ENCODE assay signal across 16 cellular contexts in genomic region chr18:77851798-77852197, GRCh38.
DNase-seq lines count a peak whose midpoint lies in the region; ATAC-seq and TF ChIP-seq lines count a peak whose summit lies in the region.
"Had no signal": no experiment of that assay in that cellular context is flagged by ENCODE, and none has a peak within 500 bp of the region (broad histone marks: within the 10 kb centered on the region; RNA-seq: fewer than 3 reads in every experiment).

No MANE protein-coding gene starts in this region.

- ATAC-seq in natural killer cell treated with Interleukin-12 subunit alpha and Interleukin-12 subunit beta and Interleukin-15 and Interleukin-18, amount 100 ng/mL, for 72 hours, result no peak
- ATAC-seq: T-cell had no signal

- H3K27me3 ChIP-seq in WERI-Rb-1 (ENCODE audit: insufficient read depth, low read depth, severe bottlenecking), result no peaks in the 10 kb centered on the region
- H3K27me3 ChIP-seq: BLaER1 treated with 17β-estradiol and CSF1 and Interleukin-3, amounts not matched to agents 10 nM and 100 nM had no signal

- H3K4me3 ChIP-seq in WERI-Rb-1 (ENCODE audit: low read depth, low read length), result no peak overlapping the region
- H3K4me3 ChIP-seq: BLaER1 treated with 17β-estradiol and CSF1 and Interleukin-3, amounts not matched to agents 10 nM and 100 nM; SK-N-MC had no signal

- H3K27ac ChIP-seq in WERI-Rb-1, result no peak overlapping the region
- H3K27ac ChIP-seq: BLaER1 treated with 17β-estradiol and CSF1 and Interleukin-3, amounts not matched to agents 10 nM and 100 nM; SK-N-MC had no signal

- H3K9me3 Mint-ChIP-seq in natural killer cell treated with Interleukin-12 subunit alpha and Interleukin-12 subunit beta and Interleukin-15 and Interleukin-18, amount 100 ng/mL, for 72 hours, result no peaks in the 10 kb centered on the region

- no peaks in the 10 kb centered on the region for H3K4me1 Mint-ChIP-seq in natural killer cell treated with Interleukin-12 subunit alpha and Interleukin-12 subunit beta and Interleukin-15 and Interleukin-18, amount 100 ng/mL, for 72 hours (ENCODE audit: low read depth in 2 of 2)
- H3K4me1 Mint-ChIP-seq: T-cell had no signal

- no peaks in the 10 kb centered on the region for H3K36me3 Mint-ChIP-seq in natural killer cell treated with Interleukin-12 subunit alpha and Interleukin-12 subunit beta and Interleukin-15 and Interleukin-18, amount 100 ng/mL, for 72 hours
- H3K36me3 Mint-ChIP-seq: T-cell had no signal

- H3K36me3 ChIP-seq in WERI-Rb-1, result no peaks in the 10 kb centered on the region
- H3K36me3 ChIP-seq: BLaER1 treated with 17β-estradiol and CSF1 and Interleukin-3, amounts not matched to agents 10 nM and 100 nM had no signal

- peak; percentile 55 for DNase-seq in NCI-H510A treated with DMSO at 0.1 percent for 48 hours (lab: John Stamatoyannopoulos, UW)
- DNase-seq in NCI-H510A (lab: John Stamatoyannopoulos, UW), result no peak
- peak; percentile 66 for DNase-seq in NCI-H146 (lab: John Stamatoyannopoulos, UW)
- peak; percentile 22 for DNase-seq in NCI-H345 treated with DMSO at 0.1 percent for 48 hours (lab: John Stamatoyannopoulos, UW; ENCODE audit: unreplicated experiment)
- DNase-seq in left kidney (ENCODE audit: low read depth, low spot score), result peak; percentile 32
- DNase-seq in natural killer cell treated with Interleukin-12 subunit alpha and Interleukin-12 subunit beta and Interleukin-15 and Interleukin-18, amount 100 ng/mL, for 72 hours (ENCODE audit: low spot score), result no peak
- no peak for DNase-seq in WERI-Rb-1
- DNase-seq in midbrain (lab: John Stamatoyannopoulos, UW), result no peak
- DNase-seq: 8988T, H7, Kasumi-1, NCI-H1930, NCI-H2227 treated with DMSO at 0.1 percent for 48 hours, T-cell had no signal

- H3K9me3 ChIP-seq in WERI-Rb-1 (ENCODE audit: severe bottlenecking), result no peaks in the 10 kb centered on the region

- TF ChIP-seq CTCF in WERI-Rb-1 (IDR thresholded peaks at IDR 0.05; ENCODE audit: low read depth, low read length), result no peak

- H3K27ac Mint-ChIP-seq in natural killer cell treated with Interleukin-12 subunit alpha and Interleukin-12 subunit beta and Interleukin-15 and Interleukin-18, amount 100 ng/mL, for 72 hours, result no peak overlapping the region
- H3K27ac Mint-ChIP-seq: T-cell had no signal

- no peak overlapping the region for H3K4me3 Mint-ChIP-seq in natural killer cell treated with Interleukin-12 subunit alpha and Interleukin-12 subunit beta and Interleukin-15 and Interleukin-18, amount 100 ng/mL, for 72 hours
- H3K4me3 Mint-ChIP-seq: T-cell had no signal

- H3K27me3 Mint-ChIP-seq in natural killer cell treated with Interleukin-12 subunit alpha and Interleukin-12 subunit beta and Interleukin-15 and Interleukin-18, amount 100 ng/mL, for 72 hours, result peaks cover 13 to 38% of the 10 kb centered on the region in 2 donors

Comparison
In these comparisons a context has a peak if more than half of its experiments do, and no peak if none do; other contexts are left out.
1. DNase-seq: peak in NCI-H510A treated with DMSO at 0.1 percent for 48 hours (single experiment), NCI-H146 (single experiment), NCI-H345 treated with DMSO at 0.1 percent for 48 hours (single experiment) and left kidney (single experiment); none in NCI-H510A (single experiment), natural killer cell treated with Interleukin-12 subunit alpha and Interleukin-12 subunit beta and Interleukin-15 and Interleukin-18, amount 100 ng/mL, for 72 hours (single experiment), WERI-Rb-1 (single experiment) and midbrain (single experiment).